Comparison of ENCODE assay signal across 9 cellular contexts in the genomic region with DNA sequence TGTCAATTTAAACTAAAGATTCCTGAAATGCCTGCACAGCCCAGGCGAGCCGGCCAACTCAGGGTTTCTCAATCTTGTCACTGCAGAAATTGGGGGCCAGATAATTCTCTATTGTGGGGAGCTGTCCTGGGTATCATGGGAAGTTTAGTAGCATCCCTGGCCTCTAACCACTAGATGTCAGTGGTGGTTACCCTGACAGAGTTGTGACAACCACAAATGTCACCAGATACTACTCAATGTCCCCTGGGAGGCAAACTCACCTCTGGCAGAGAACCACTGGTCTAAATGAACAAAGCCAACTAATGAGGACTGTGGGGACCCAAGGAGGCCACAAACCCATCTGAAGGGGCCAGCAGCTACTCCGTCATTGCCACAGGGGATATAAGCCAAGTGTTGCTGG.
A peak's percentile ranks its signal among the peaks of the same experiment; 100 is the strongest.
DNase-seq lines count a peak whose midpoint lies in the region; ATAC-seq and TF ChIP-seq lines count a peak whose summit lies in the region.
"Had no signal": no experiment of that assay in that cellular context is flagged by ENCODE, and none has a peak within 500 bp of the region (broad histone marks: within the 10 kb centered on the region; RNA-seq: fewer than 3 reads in every experiment).

No MANE protein-coding gene starts in this region.

- ATAC-seq in HG02981 (IDR thresholded peaks at IDR 0.05; ENCODE audit: unreplicated experiment) (peak; percentile 90), HG03469 (IDR thresholded peaks at IDR 0.05; ENCODE audit: unreplicated experiment) (no peak)

- POLR2A ChIA-PET in activated CD4-positive, alpha-beta memory T cell treated with anti-CD3 and anti-CD28 coated beads for 36 hours (lab: Charles Lee): no interaction called here

- intact Hi-C loops in activated CD4-positive, alpha-beta memory T cell treated with anti-CD3 and anti-CD28 coated beads for 36 hours (cut with micrococcal nuclease): loop anchor here (1.0 to 5.0 kb wide), 2 partner anchors 361 to 426 kb away; no protein-coding TSS in a partner anchor

- H3K27ac ChIP-seq in C4-2B: no peak overlapping the region
- H3K27ac ChIP-seq: skin epidermis had no signal

- TF ChIP-seq CTCF in C4-2B (conservative IDR thresholded peaks at IDR 0.05) (peak; percentile 88), GM13977 (IDR thresholded peaks at IDR 0.05; ENCODE audit: extremely low read depth, insufficient read depth, missing control alignments) (peak; percentile 80), progenitor cell of endocrine pancreas (IDR thresholded peaks at IDR 0.05; ENCODE audit: unreplicated experiment) (peak; percentile 66)

- in situ Hi-C loops in GM13977 (cut with MboI; ENCODE audit: low pct_unique_long_range_greater_than_20kb, low sequenced_read_pairs, unreplicated experiment): loop anchor here (10.0 kb wide), 1 partner anchor 359 kb away; no protein-coding TSS in a partner anchor

- DNase-seq in GM13977 (ENCODE audit: low spot score) (peak; percentile 80), NCI-H2196 treated with DMSO at 0.1 percent for 48 hours (lab: John Stamatoyannopoulos, UW; ENCODE audit: unreplicated experiment) (peak; percentile 9), globus pallidus (ENCODE audit: low spot score) (peak; percentile 14), progenitor cell of endocrine pancreas (ENCODE audit: low spot score, unreplicated experiment) (no peak)
- peak; percentile 31 for DNase-seq in activated CD4-positive, alpha-beta memory T cell treated with anti-CD3 and anti-CD28 coated beads for 36 hours

- peaks cover 14% of the 10 kb centered on the region for H3K27me3 Mint-ChIP-seq in activated CD4-positive, alpha-beta memory T cell treated with anti-CD3 and anti-CD28 coated beads for 36 hours
- H3K27me3 Mint-ChIP-seq in progenitor cell of endocrine pancreas: peaks cover 17% of the 10 kb centered on the region

- H3K4me1 Mint-ChIP-seq in activated CD4-positive, alpha-beta memory T cell treated with anti-CD3 and anti-CD28 coated beads for 36 hours (ENCODE audit: low read depth): no peaks in the 10 kb centered on the region
- H3K4me1 Mint-ChIP-seq in progenitor cell of endocrine pancreas (ENCODE audit: low read depth): no peaks in the 10 kb centered on the region

- no peak overlapping the region for H3K27ac Mint-ChIP-seq in activated CD4-positive, alpha-beta memory T cell treated with anti-CD3 and anti-CD28 coated beads for 36 hours
- H3K27ac Mint-ChIP-seq in progenitor cell of endocrine pancreas: no peak overlapping the region

- no peaks in the 10 kb centered on the region for H3K36me3 Mint-ChIP-seq in activated CD4-positive, alpha-beta memory T cell treated with anti-CD3 and anti-CD28 coated beads for 36 hours
- no peaks in the 10 kb centered on the region for H3K36me3 Mint-ChIP-seq in progenitor cell of endocrine pancreas (ENCODE audit: insufficient read depth)

- no peak overlapping the region for H3K4me3 Mint-ChIP-seq in activated CD4-positive, alpha-beta memory T cell treated with anti-CD3 and anti-CD28 coated beads for 36 hours
- H3K4me3 Mint-ChIP-seq in progenitor cell of endocrine pancreas (ENCODE audit: low read depth): no peak overlapping the region

- CTCF ChIA-PET in activated CD4-positive, alpha-beta memory T cell treated with anti-CD3 and anti-CD28 coated beads for 36 hours (lab: Charles Lee): interaction anchor here (0.8 to 2.4 kb wide), 8 partner anchors 11 to 429 kb away, joined by 3 to 21 read pairs (median 3); no protein-coding TSS in a partner anchor

- H3K9me3 Mint-ChIP-seq in activated CD4-positive, alpha-beta memory T cell treated with anti-CD3 and anti-CD28 coated beads for 36 hours: no peaks in the 10 kb centered on the region
- peaks cover 3% of the 10 kb centered on the region for H3K9me3 Mint-ChIP-seq in progenitor cell of endocrine pancreas (ENCODE audit: low read depth)
